ENCODE assay signal across 20 cellular contexts in the genomic region with DNA sequence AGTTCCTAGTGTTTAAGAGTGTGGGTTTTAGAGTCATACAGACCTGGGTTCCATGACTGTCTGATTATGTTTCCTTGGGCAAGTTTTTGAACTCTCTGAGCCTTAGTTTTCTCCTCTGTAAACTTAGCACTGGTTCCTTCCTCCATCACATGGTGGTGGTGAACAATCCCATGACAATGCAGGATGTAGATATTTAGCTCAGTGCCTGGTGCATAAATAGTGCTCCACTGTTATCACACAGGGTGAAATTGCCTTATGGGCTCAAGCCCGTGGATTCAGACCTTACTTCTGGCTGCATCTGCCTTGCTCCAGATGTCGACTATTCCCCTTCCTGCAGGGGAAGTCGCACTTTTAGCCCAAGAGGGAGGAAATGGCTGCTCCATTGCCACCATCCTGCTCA.
"Had no signal": no experiment of that assay in that cellular context is flagged by ENCODE, and none has a peak within 500 bp of the region (broad histone marks: within the 10 kb centered on the region; RNA-seq: fewer than 3 reads in every experiment).

No MANE protein-coding gene starts in this region.

- H2AFZ ChIP-seq: hepatocyte, neural progenitor cell had no signal

- H3K9ac ChIP-seq: neural progenitor cell had no signal

- H3K27ac ChIP-seq: foreskin keratinocyte, hepatocyte, neural progenitor cell, pancreas, tibial nerve, upper lobe of right lung, vagina had no signal

- H3K9me3 ChIP-seq: pancreas, upper lobe of right lung, vagina had no signal

- DNase-seq: effector memory CD8-positive, alpha-beta T cell; head of caudate nucleus; left colon; left ventricle myocardium superior; mesenchymal stem cell; midbrain; occipital lobe; pancreas; right cardiac atrium; stimulated activated CD4-positive, alpha-beta T cell treated with anti-CD3 and anti-CD28 coated beads, Interleukin-4, amount 100 ng/mL, for 1 hour; stimulated activated CD8-positive, alpha-beta memory T cell treated with anti-CD3 and anti-CD28 coated beads, Interleukin-4, amount 100 ng/mL, for 48 hours; upper lobe of right lung had no signal

- H3K27me3 ChIP-seq: foreskin keratinocyte, hepatocyte, neural progenitor cell, pancreas, tibial nerve, upper lobe of right lung, vagina had no signal

- ATAC-seq: effector memory CD8-positive, alpha-beta T cell; left colon; left ventricle myocardium superior; natural killer cell treated with Interleukin-12 subunit alpha and Interleukin-12 subunit beta and Interleukin-15 and Interleukin-18, amount 100 ng/mL, for 72 hours; pancreas; right cardiac atrium; stimulated activated effector memory CD8-positive, alpha-beta T cell treated with anti-CD3 and anti-CD28 coated beads, Interleukin-12 subunit alpha, Interleukin-12 subunit beta, amount 100 ng/mL, for 72 hours; upper lobe of right lung had no signal

- H3K36me3 ChIP-seq: neural progenitor cell, pancreas, tibial nerve, upper lobe of right lung, vagina had no signal

- H3K4me2 ChIP-seq: hepatocyte, neural progenitor cell had no signal

- H3K4me3 ChIP-seq: hepatocyte, lung, neural progenitor cell, pancreas, tibial nerve, upper lobe of right lung, vagina had no signal

- FAIRE-seq: pancreas had no signal
